ENCODE assay signal across 6 cellular contexts in the genomic region with DNA sequence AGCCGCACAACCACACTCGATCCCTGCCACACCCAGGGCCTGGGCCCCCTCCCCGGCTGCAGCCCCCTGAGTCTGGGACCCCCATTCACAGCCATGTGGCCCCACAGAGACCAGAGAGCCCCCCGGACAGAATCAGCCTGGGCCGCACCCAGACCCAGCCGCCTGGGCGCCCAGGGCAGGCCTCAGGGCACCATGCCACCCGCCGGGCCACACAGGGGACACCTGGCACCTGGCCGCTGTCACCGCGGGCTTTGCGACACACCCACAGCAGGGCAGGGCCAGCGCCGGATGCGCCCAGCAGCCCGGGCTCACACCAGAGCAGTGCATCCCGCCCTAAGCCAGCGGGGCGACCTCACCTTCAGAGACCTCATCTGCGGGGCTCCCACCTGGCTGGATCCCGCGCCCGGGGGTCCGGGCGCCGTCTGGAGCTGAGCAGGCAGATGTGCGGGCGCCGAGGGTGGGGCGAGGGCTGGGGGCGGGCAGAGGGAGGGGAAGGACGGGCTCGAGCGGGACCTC. TPM values are rescaled to one million over a fixed set of nuclear protein-coding genes. Genes with fewer than 3 reads are reported as not detected.
DNase-seq lines count a peak whose midpoint lies in the region; ATAC-seq and TF ChIP-seq lines count a peak whose summit lies in the region.

No MANE protein-coding gene starts in this region.

- peaks cover 0 to under 1% (median 0%) of the 10 kb centered on the region in 4 donors for H3K36me3 ChIP-seq in transverse colon

- H3K27ac ChIP-seq in foreskin keratinocyte, result no peak overlapping the region
- peak overlapping the region; percentile 54 to 69 (median 68) for H3K27ac ChIP-seq in transverse colon

- TF ChIP-seq EP300 in transverse colon (IDR thresholded peaks at IDR 0.05; ENCODE audit: low read depth), result no peak

- ATAC-seq in foreskin keratinocyte (peak; percentile 20), HG03432 (IDR thresholded peaks at IDR 0.05; ENCODE audit: unreplicated experiment) (no peak)

- POLR2A ChIA-PET in AG04449 (lab: Yijun Ruan, JAX), result no interaction called here
- POLR2A ChIA-PET in GM10248 (lab: Yijun Ruan, JAX), result interaction anchor here (0.7 kb wide), 1 partner anchor 14 kb away, joined by 3 read pairs; no protein-coding TSS in a partner anchor

- H3K9me3 ChIP-seq in transverse colon, result no peaks in the 10 kb centered on the region

- TF ChIP-seq CTCF in AG04449 (IDR thresholded peaks at IDR 0.05; ENCODE audit: insufficient read depth, low read length, missing control alignments) (no peak), foreskin keratinocyte (conservative IDR thresholded peaks at IDR 0.05) (no peak), transverse colon (IDR thresholded peaks at IDR 0.05) (no peak), GM10248 (IDR thresholded peaks at IDR 0.05; ENCODE audit: control extremely low read depth, extremely low read depth, low read depth, missing control alignments) (no peak)

- in situ Hi-C loops in transverse colon (cut with MboI; ENCODE audit: low pct_ligation_motif_present in 1 of 4, low pct_unique_long_range_greater_than_20kb in 1 of 4, low sequenced_read_pairs in 3 of 4), result no loop called here

- CTCF ChIA-PET in AG04449 (lab: Yijun Ruan, JAX) (no interaction called here), GM10248 (lab: Yijun Ruan, JAX) (no interaction called here)

- intact Hi-C loops in transverse colon (cut with DNase I; ENCODE audit: low total_unique reads), result no loop called here

- H3K4me1 ChIP-seq in foreskin keratinocyte, result no peaks in the 10 kb centered on the region
- peaks cover 7 to 32% (median 25%) of the 10 kb centered on the region in 4 donors for H3K4me1 ChIP-seq in transverse colon

- H3K4me3 ChIP-seq in AG04449 (ENCODE audit: low read depth, low read length) (peak overlapping the region; percentile 72), transverse colon (peak overlapping the region; percentile 33 to 51 (median 38))

- DNase-seq in AG04449 (ENCODE audit: low read depth, low spot score) (no peak), NCI-H510A (lab: John Stamatoyannopoulos, UW) (peak; percentile 40), foreskin keratinocyte (no peak), transverse colon (peak; percentile 80), GM10248 (ENCODE audit: extremely low spot score) (no peak)

- H3K27me3 ChIP-seq in foreskin keratinocyte (peaks cover 2% of the 10 kb centered on the region), transverse colon (peaks cover 4% of the 10 kb centered on the region)

- WGBS in transverse colon (ENCODE audit: low coverage in 1 of 2), 2 donors, result 10% methylated on average over 3 of the region's 35 CpGs; no CpG with 5 or more reads in 1 of the 2 donors

- TF ChIP-seq POLR2A in transverse colon (IDR thresholded peaks at IDR 0.05), result no peak

RNA-seq across cellular contexts. Expression of a gene that starts 0.4 kb away (rescaled TPM):
- total RNA-seq in foreskin keratinocyte (0.46 and 0.82 TPM in 2 replicates), transverse colon (under 1 TPM in 2 of 4 donors, not detected in 2; 0.27 to 0.79 TPM)
- 0.62 and 0.91 TPM in 2 replicates for polyA plus RNA-seq in foreskin keratinocyte

RNA-seq across cellular contexts. Expression of a gene that starts 20.4 kb away (rescaled TPM):
- total RNA-seq in foreskin keratinocyte (23.7 and 26.1 TPM in 2 replicates), transverse colon (10 to 100 TPM; 21.9 to 88.4 (median 53.0) TPM)
- 17.9 and 18.0 TPM in 2 replicates for polyA plus RNA-seq in foreskin keratinocyte

RNA-seq across cellular contexts. Expression of a gene that starts 21.0 kb away (rescaled TPM):
- not detected in 2 replicates for total RNA-seq in foreskin keratinocyte
- 0.01 TPM in 1 of 2 replicates, not detected in the other for polyA plus RNA-seq in foreskin keratinocyte
- under 1 TPM in 3 of 4 donors, not detected in 1; 0.14 to 0.95 (median 0.60) TPM for total RNA-seq in transverse colon

RNA-seq across cellular contexts. Expression of a gene that starts 33.5 kb away (rescaled TPM):
- total RNA-seq in foreskin keratinocyte (51.9 and 59.9 TPM in 2 replicates), transverse colon (100 to 1,000 TPM in 3 of 4 donors, 10 to 100 TPM in 1; 88.9 to 555 (median 130) TPM)
- 72.2 and 77.7 TPM in 2 replicates for polyA plus RNA-seq in foreskin keratinocyte

RNA-seq across cellular contexts. Expression of a gene that starts 48.8 kb away (rescaled TPM):
- total RNA-seq in foreskin keratinocyte (49.1 and 57.5 TPM in 2 replicates), transverse colon (100 to 1,000 TPM in 1 of 4 donors, 10 to 100 TPM in 3; 35.2 to 214 (median 49.2) TPM)
- polyA plus RNA-seq in foreskin keratinocyte, result 56.0 and 62.9 TPM in 2 replicates

Comparison
In these comparisons a context has a peak if more than half of its experiments do, and no peak if none do; other contexts are left out.
1. DNase-seq: peak in NCI-H510A (single experiment) and transverse colon (single experiment); none in AG04449 (single experiment), foreskin keratinocyte (0 of 2) and GM10248 (single experiment).